Comparison of ENCODE assay signal across 26 cellular contexts in genomic region chr12:19957578-19957977, GRCh38.
"Had no signal": no experiment of that assay in that cellular context is flagged by ENCODE, and none has a peak within 500 bp of the region (broad histone marks: within the 10 kb centered on the region; RNA-seq: fewer than 3 reads in every experiment).

No MANE protein-coding gene starts in this region.

- H3K9me3 ChIP-seq: esophagus squamous epithelium, gastroesophageal sphincter, heart left ventricle, ovary, psoas muscle, suprapubic skin, vagina had no signal

- ATAC-seq: gastroesophageal sphincter; heart left ventricle; left lobe of liver; psoas muscle; right cardiac atrium; stimulated activated naive CD8-positive, alpha-beta T cell treated with anti-CD3 and anti-CD28 coated beads, Interleukin-15, amount 100 ng/mL, for 72 hours had no signal

- H3K27ac ChIP-seq: cardiac muscle cell, esophagus squamous epithelium, gastroesophageal sphincter, neural progenitor cell, ovary, psoas muscle, suprapubic skin, vagina, VCaP had no signal

- DNase-seq: activated CD4-positive, alpha-beta T cell treated with anti-CD3 and anti-CD28 coated beads for 1 hour; activated CD8-positive, alpha-beta memory T cell treated with anti-CD3 and anti-CD28 coated beads for 24 hours; activated CD8-positive, alpha-beta memory T cell treated with anti-CD3 and anti-CD28 coated beads, Interleukin-2, amount 50 U/mL, for 48 hours; activated gamma-delta T cell treated with Interleukin-2 at 50 U/mL for 16 hours; amniotic stem cell; effector CD8-positive, alpha-beta T cell; esophagus squamous epithelium; heart left ventricle; kidney; mammary epithelial cell; ovary; psoas muscle; right cardiac atrium; small intestine; stimulated activated CD4-positive, alpha-beta T cell treated with anti-CD3 and anti-CD28 coated beads, Interleukin-15, amount 100 ng/mL, for 24 hours; stimulated activated CD4-positive, alpha-beta T cell treated with anti-CD3 and anti-CD28 coated beads, Interleukin-4, amount 100 ng/mL, for 1 hour; stimulated activated naive CD8-positive, alpha-beta T cell treated with anti-CD3 and anti-CD28 coated beads, Interleukin-15, amount 100 ng/mL, for 72 hours; T-helper 2 cell; trophoblast cell had no signal

- H3K4me3 ChIP-seq: cardiac muscle cell, esophagus squamous epithelium, gastroesophageal sphincter, heart left ventricle, neural progenitor cell, ovary, psoas muscle, suprapubic skin, vagina had no signal

- H3K4me1 ChIP-seq: esophagus squamous epithelium, gastroesophageal sphincter, neural progenitor cell, psoas muscle, suprapubic skin, vagina had no signal

- H2AFZ ChIP-seq: neural progenitor cell had no signal

- H3K4me2 ChIP-seq: neural progenitor cell had no signal

- H3K27me3 ChIP-seq: cardiac muscle cell, esophagus squamous epithelium, gastroesophageal sphincter, heart left ventricle, neural progenitor cell, ovary, suprapubic skin, vagina had no signal

- H3K36me3 ChIP-seq: cardiac muscle cell, esophagus squamous epithelium, gastroesophageal sphincter, heart left ventricle, neural progenitor cell, ovary, suprapubic skin, vagina had no signal
